8 cellular contexts compared by ENCODE assay signal in the genomic region with DNA sequence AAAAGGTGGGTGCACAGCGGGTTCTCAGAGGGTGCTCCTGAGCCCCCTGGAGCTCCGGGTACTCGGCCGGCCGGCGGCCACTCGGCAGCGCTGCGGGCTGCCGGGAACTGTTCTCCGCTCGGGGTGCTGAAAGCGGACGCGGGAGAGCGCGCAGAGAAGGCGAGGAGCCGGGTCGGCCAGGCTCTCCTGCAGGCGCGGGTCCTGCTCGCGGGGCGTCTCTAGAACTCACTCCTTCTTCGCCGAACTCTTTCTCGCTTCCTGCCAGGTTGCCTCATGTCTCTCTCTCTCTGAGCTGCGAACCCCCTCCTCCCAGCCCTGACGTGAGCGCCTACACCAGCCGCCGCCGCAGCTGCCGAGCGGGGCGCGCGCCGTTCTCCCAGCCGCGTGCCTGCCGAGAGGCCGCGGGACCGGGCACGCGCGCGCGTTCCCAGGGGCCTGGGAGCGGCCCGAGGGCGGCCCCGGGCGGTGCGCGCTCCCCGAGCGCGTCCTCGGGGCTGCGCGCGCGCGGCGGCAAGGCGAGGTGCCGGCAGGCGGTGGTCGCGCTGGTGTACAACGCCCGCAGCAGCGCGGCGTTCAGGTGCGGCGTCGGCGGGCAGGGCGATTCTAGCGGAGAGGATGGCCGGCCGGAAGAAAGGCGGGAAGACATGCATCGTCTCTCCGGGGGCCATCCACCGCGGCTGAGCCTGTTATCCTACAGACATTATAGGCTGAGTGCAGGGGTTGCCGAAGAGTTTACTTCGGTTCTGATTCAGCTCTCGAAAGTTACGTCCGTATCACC. TPM values are rescaled to one million over a fixed set of nuclear protein-coding genes. Genes with fewer than 3 reads are reported as not detected.
DNase-seq lines count a peak whose midpoint lies in the region; ATAC-seq and TF ChIP-seq lines count a peak whose summit lies in the region.

A gene with protein sequence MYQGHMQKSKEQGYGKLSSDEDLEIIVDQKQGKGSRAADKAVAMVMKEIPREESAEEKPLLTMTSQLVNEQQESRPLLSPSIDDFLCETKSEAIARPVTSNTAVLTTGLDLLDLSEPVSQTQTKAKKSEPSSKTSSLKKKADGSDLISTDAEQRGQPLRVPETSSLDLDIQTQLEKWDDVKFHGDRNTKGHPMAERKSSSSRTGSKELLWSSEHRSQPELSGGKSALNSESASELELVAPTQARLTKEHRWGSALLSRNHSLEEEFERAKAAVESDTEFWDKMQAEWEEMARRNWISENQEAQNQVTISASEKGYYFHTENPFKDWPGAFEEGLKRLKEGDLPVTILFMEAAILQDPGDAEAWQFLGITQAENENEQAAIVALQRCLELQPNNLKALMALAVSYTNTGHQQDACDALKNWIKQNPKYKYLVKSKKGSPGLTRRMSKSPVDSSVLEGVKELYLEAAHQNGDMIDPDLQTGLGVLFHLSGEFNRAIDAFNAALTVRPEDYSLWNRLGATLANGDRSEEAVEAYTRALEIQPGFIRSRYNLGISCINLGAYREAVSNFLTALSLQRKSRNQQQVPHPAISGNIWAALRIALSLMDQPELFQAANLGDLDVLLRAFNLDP (minus strand): TSS at position 260 of the 778 bp plus-strand sequence. CDS start 338 bp downstream, outside the sequence.

- peak; percentile 86 for ATAC-seq in GM21390 (IDR thresholded peaks at IDR 0.05; ENCODE audit: unreplicated experiment)

- intact Hi-C loops in MCF 10A (cut with micrococcal nuclease), result no loop called here

- H3K9me3 ChIP-seq in NT2/D1 (ENCODE audit: insufficient read depth, low read length), result no peaks in the 10 kb centered on the region

- DNase-seq in DMS53 (lab: John Stamatoyannopoulos, UW) (peak; percentile 93), HT1080 (ENCODE audit: low read depth) (peak; percentile 76), NT2/D1 (ENCODE audit: low read depth, low spot score) (peak; percentile 63), MCF 10A (ENCODE audit: unreplicated experiment) (peak; percentile 25), kidney tubule cell (ENCODE audit: low spot score) (peak; percentile 40), cortex of kidney (lab: John Stamatoyannopoulos, UW) (no peak)
- peak; percentile 12 to 30 for DNase-seq in stimulated activated CD8-positive, alpha-beta memory T cell treated with anti-CD3 and anti-CD28 coated beads, Interleukin-2, amount 100 ng/mL, for 48 hours (ENCODE audit: low read depth in 2 of 2)

- H3K27me3 Mint-ChIP-seq in MCF 10A (ENCODE audit: insufficient read depth, unreplicated experiment), result peaks cover 13% of the 10 kb centered on the region

- H3K27me3 ChIP-seq in NT2/D1 (ENCODE audit: insufficient read depth, insufficient read length), result peaks cover 35% of the 10 kb centered on the region

- peak within 1 kb of the TSS; percentile 47 for H3K4me3 Mint-ChIP-seq in MCF 10A (ENCODE audit: unreplicated experiment)

- H3K4me1 ChIP-seq in NT2/D1 (ENCODE audit: insufficient read depth, insufficient read length), result no peaks in the 10 kb centered on the region

- CTCF ChIA-PET in MCF 10A (lab: Yijun Ruan, JAX), result no interaction called here

- BruUV-seq in MCF 10A (replicated peaks; lab: Mats Ljungman, UMichigan), result no TSS peak

- peaks cover 31% of the 10 kb centered on the region for H3K4me1 Mint-ChIP-seq in MCF 10A (ENCODE audit: insufficient read depth, unreplicated experiment)

- no peaks in the 10 kb centered on the region for H3K9me3 Mint-ChIP-seq in MCF 10A (ENCODE audit: unreplicated experiment)

- no peak within 1 kb of the TSS for H3K27ac Mint-ChIP-seq in MCF 10A (ENCODE audit: low read depth, unreplicated experiment)

- H3K9ac ChIP-seq in NT2/D1 (ENCODE audit: insufficient read length, low read depth), result peak within 1 kb of the TSS; percentile 58

- TF ChIP-seq CTCF in MCF 10A (IDR thresholded peaks at IDR 0.05; ENCODE audit: unreplicated experiment), result no peak

- no peaks in the 10 kb centered on the region for H3K36me3 ChIP-seq in NT2/D1 (ENCODE audit: insufficient read depth, insufficient read length, low read length)

- peaks cover 7% of the 10 kb centered on the region for H3K36me3 Mint-ChIP-seq in MCF 10A (ENCODE audit: insufficient read depth, unreplicated experiment)

- POLR2A ChIA-PET in MCF 10A (lab: Yijun Ruan, JAX), result no interaction called here

- peak within 1 kb of the TSS; percentile 59 for H3K4me3 ChIP-seq in NT2/D1 (ENCODE audit: insufficient read length, low read depth)

RNA-seq across cellular contexts. Expression of the gene that starts here (rescaled TPM):
- total RNA-seq in HT1080 (2014; rRNA removed; shearing (Covaris generic)), result 1.5 and 1.7 TPM in 2 replicates
- polyA plus RNA-seq in HT1080 (2015; cell fraction: cytosol; rRNA removed), result 0.45 and 1.2 TPM in 2 replicates
- 0.96 and 1.3 TPM in 2 replicates for polyA plus RNA-seq in HT1080 (2015; cell fraction: nucleus; rRNA removed)
- 0.32 and 0.47 TPM in 2 replicates for total RNA-seq in MCF 10A (2022)

Comparison
In these comparisons a context has a peak if more than half of its experiments do, and no peak if none do; other contexts are left out.
1. Peak in DNase-seq in MCF 10A; RNA of the gene not detected or under 1 TPM.